Comparison of ENCODE assay signal across 13 cellular contexts in the genomic region with DNA sequence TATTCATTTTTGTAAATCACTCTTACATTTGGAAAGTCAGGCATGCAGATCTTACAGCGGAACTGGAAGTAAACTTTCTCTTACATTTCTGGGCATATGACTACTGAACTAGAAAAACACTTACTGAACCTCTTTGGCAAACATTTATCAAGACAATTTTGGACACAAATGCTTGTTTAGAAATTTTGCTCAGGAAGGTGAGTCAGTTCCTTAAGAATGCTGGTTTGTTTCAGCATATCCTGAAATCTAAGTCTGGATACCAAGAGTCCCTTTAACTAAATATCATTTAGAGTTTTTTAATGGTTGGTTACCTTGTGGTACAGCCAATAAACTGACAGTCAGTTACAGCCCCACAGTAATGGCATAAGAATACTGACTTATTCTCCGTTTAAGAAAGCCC. TPM values are rescaled to one million over a fixed set of nuclear protein-coding genes. Genes with fewer than 3 reads are reported as not detected.
DNase-seq lines count a peak whose midpoint lies in the region; ATAC-seq and TF ChIP-seq lines count a peak whose summit lies in the region.
"Had no signal": no experiment of that assay in that cellular context is flagged by ENCODE, and none has a peak within 500 bp of the region (broad histone marks: within the 10 kb centered on the region; RNA-seq: fewer than 3 reads in every experiment).

No MANE protein-coding gene starts in this region.

- H3K9me2 ChIP-seq in GM23248 (ENCODE audit: insufficient read depth): no peaks in the 10 kb centered on the region

- H3K27ac ChIP-seq in GM23248 (0 out of 2 replicates have a peak overlapping the region, but pooled peaks have one; percentile 9), right cardiac atrium (ENCODE audit: low read length) (no peak overlapping the region), spleen (no peak overlapping the region)
- H3K27ac ChIP-seq: suprapubic skin had no signal

- ATAC-seq in right cardiac atrium (peak; percentile 72 to 92), HG02981 (IDR thresholded peaks at IDR 0.05; ENCODE audit: unreplicated experiment) (no peak), HG02870 (IDR thresholded peaks at IDR 0.05; ENCODE audit: unreplicated experiment) (no peak)
- no peak for ATAC-seq in activated CD4-positive, CD25-positive, alpha-beta regulatory T cell treated with anti-CD3 and anti-CD28 coated beads, Interleukin-2, amount 50 U/mL, for 24 hours
- ATAC-seq: activated T-cell treated with anti-CD3 and anti-CD28 coated beads, Interleukin-2, amount 50 U/mL, for 4 hours; Panc1 had no signal

- H3K4me3 ChIP-seq in GM23248: 0 out of 2 replicates have a peak overlapping the region, but pooled peaks have one; percentile 9
- H3K4me3 ChIP-seq in right cardiac atrium (ENCODE audit: low read length): no peak overlapping the region
- no peak overlapping the region for H3K4me3 ChIP-seq in spleen
- H3K4me3 ChIP-seq: suprapubic skin had no signal

- no peaks in the 10 kb centered on the region for H3K27me3 ChIP-seq in GM23248 (replicated peaks; ENCODE audit: insufficient read depth)
- no peaks in the 10 kb centered on the region for H3K27me3 ChIP-seq in right cardiac atrium (ENCODE audit: control insufficient read depth, insufficient read depth)
- H3K27me3 ChIP-seq in spleen (replicated peaks in 1 of 7): no peaks in the 10 kb centered on the region
- H3K27me3 ChIP-seq: suprapubic skin had no signal

- TF ChIP-seq POLR2A in spleen (IDR thresholded peaks at IDR 0.05): no peak

- H3K4me1 ChIP-seq in GM23248 (ENCODE audit: insufficient read depth): peaks cover 28% of the 10 kb centered on the region
- H3K4me1 ChIP-seq in right cardiac atrium (ENCODE audit: control insufficient read depth, insufficient read depth, low read length): peaks cover 2% of the 10 kb centered on the region
- H3K4me1 ChIP-seq in spleen: no peaks in the 10 kb centered on the region
- H3K4me1 ChIP-seq: suprapubic skin had no signal

- no peak overlapping the region for H3K9ac ChIP-seq in GM23248

- in situ Hi-C loops in GM23248 (cut with MboI): no loop called here

- no peaks in the 10 kb centered on the region for H3K36me3 ChIP-seq in GM23248 (ENCODE audit: low read depth)
- peaks cover 0 to 75% (median 23%) of the 10 kb centered on the region in 6 donors for H3K36me3 ChIP-seq in spleen
- H3K36me3 ChIP-seq: suprapubic skin had no signal

- DNase-seq in GM23248 (peak; percentile 79), astrocyte of the hippocampus (ENCODE audit: low read depth, low spot score) (peak; percentile 83), right cardiac atrium (no peak), stromal cell of bone marrow (ENCODE audit: low read depth) (peak; percentile 62), spleen (no peak)
- DNase-seq: activated T-cell treated with anti-CD3 and anti-CD28 coated beads, Interleukin-2, amount 50 U/mL, for 4 hours; naive B cell; stimulated activated CD4-positive, alpha-beta T cell treated with anti-CD3 and anti-CD28 coated beads, Interleukin-4, amount 100 ng/mL, for 24 hours had no signal

- H4K20me1 ChIP-seq in GM23248 (ENCODE audit: insufficient read depth): no peaks in the 10 kb centered on the region

- WGBS in GM23248 (ENCODE audit: low coverage in 1 of 2, low lambda C conversion rate in 2 of 2, missing lambda C conversion rate in 2 of 2), 2 experiments: 40 to 50% methylated on average over 2 of the region's 2 CpGs
- WGBS in right cardiac atrium: 40% methylated on average over 2 of the region's 2 CpGs
- 77 to 82% (median 77%) methylated on average over 2 of the region's 2 CpGs for WGBS in spleen, 5 donors

- H3K9me3 ChIP-seq in GM23248 (ENCODE audit: low read depth) (no peaks in the 10 kb centered on the region), right cardiac atrium (ENCODE audit: control insufficient read depth, low read length) (no peaks in the 10 kb centered on the region), spleen (no peaks in the 10 kb centered on the region)
- H3K9me3 ChIP-seq: suprapubic skin had no signal

- TF ChIP-seq CTCF in spleen (IDR thresholded peaks at IDR 0.05 in 8 of 11, conservative IDR thresholded peaks at IDR 0.05 in 3 of 11): no peak

- no peak overlapping the region for H2AFZ ChIP-seq in GM23248

- H3K79me2 ChIP-seq in GM23248 (ENCODE audit: insufficient read depth): no peaks in the 10 kb centered on the region

- intact Hi-C loops in right cardiac atrium (cut with DNase I): no loop called here
- intact Hi-C loops in spleen (cut with DNase I; ENCODE audit: low total_unique reads): no loop called here

- peaks cover 13% of the 10 kb centered on the region; the same call in 1 of the 2 replicates for H3F3A ChIP-seq in GM23248 (ENCODE audit: insufficient read depth)

- no peak overlapping the region for H3K4me2 ChIP-seq in GM23248 (ENCODE audit: unreplicated experiment)

RNA-seq across cellular contexts. Expression of a gene that starts 15.0 kb away (rescaled TPM):
- total RNA-seq in GM23248 (2014; rRNA removed; shearing (Covaris generic)): 0.65 TPM in 1 of 2 replicates, not detected in the other
- polyA plus RNA-seq in GM23248 (2016; fragmentation: Nextera tagmentation; extraction: Ambion mirVana): 0.26 TPM in 1 of 2 replicates, not detected in the other
- total RNA-seq in right cardiac atrium: 1 to 10 TPM; 3.5 to 9.4 (median 9.2) TPM
- polyA plus RNA-seq in right cardiac atrium: 12.2 TPM
- total RNA-seq in spleen: under 1 TPM in 5 of 7 donors, not detected in 2; 0.34 to 0.66 (median 0.46) TPM
- polyA plus RNA-seq in spleen: 1 to 10 TPM in 1 of 3 donors, under 1 TPM in 2; 0.52 to 1.2 (median 0.87) TPM

Comparison
In these comparisons a context has a peak if more than half of its experiments do, and no peak if none do; other contexts are left out.
1. DNase-seq: peak in GM23248 (single experiment), astrocyte of the hippocampus (single experiment) and stromal cell of bone marrow (single experiment); none in right cardiac atrium (0 of 3) and spleen (single experiment).
2. ATAC-seq: peak in right cardiac atrium (2 of 2); none in HG02981 (single experiment), HG02870 (single experiment) and activated CD4-positive, CD25-positive, alpha-beta regulatory T cell treated with anti-CD3 and anti-CD28 coated beads, Interleukin-2, amount 50 U/mL, for 24 hours (0 of 2).